10 cellular contexts compared by ENCODE assay signal in the genomic region with DNA sequence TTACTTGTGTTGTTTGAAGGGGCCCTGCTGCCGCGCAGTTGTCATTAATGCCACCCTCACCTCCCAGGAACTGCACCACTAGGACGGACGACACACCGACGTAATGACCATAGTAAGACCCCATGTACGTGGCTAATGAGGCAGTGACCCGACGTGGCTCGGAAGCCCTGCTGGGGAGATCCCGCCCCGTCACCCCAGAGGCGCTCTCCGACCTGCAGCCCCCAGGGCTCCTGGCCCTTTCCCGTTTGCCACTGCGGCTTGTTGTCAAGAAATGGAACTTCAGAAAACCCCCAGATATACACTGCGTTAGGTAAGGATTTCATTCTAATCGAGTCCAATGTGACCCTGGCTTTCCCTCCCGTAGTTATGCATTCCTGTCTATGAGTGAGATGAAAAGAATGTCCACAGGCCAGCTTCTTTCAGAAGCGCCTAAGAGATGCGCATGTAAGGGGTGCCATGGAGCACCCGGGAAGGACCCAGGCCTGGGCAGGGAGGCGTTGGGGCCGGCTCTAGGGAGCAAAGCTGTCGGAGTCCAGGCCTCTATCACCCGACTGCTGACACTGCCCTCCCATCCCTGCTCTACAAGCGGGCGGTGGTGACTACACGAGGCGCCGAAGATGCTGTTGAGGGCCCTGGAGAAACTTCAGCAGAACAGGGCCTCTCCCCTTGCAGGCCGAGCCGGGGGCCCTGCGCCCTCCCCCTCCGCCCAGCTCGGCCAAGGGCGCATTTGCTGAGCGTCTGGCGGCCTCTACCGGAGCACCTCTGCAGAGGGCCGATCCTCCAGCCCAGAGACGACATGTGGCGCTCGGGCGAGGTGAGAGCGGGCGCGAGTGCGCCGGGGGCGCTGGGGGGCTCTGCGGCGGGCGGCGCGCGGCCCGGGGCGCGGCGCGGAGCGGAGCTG. TPM values are rescaled to one million over a fixed set of nuclear protein-coding genes. Genes with fewer than 3 reads are reported as not detected.
DNase-seq lines count a peak whose midpoint lies in the region; ATAC-seq and TF ChIP-seq lines count a peak whose summit lies in the region.
"Had no signal": no experiment of that assay in that cellular context is flagged by ENCODE, and none has a peak within 500 bp of the region (broad histone marks: within the 10 kb centered on the region; RNA-seq: fewer than 3 reads in every experiment).

A gene (plus strand): TSS at position 765 of the 901 bp plus-strand sequence. CDS start 2,187 bp downstream, outside the sequence.

- H3K4me1 ChIP-seq in hepatocyte (ENCODE audit: insufficient read depth), result no peaks in the 10 kb centered on the region
- H3K4me1 ChIP-seq: lower lobe of right lung had no signal

- TF ChIP-seq CTCF in hepatocyte (IDR thresholded peaks at IDR 0.05; ENCODE audit: poor library complexity), result peak; percentile 53

- 22% methylated on average over 50 of the region's 63 CpGs for WGBS in hepatocyte (ENCODE audit: low lambda C conversion rate, missing lambda C conversion rate)

- H3K27ac Mint-ChIP-seq in stimulated activated naive B cell treated with anti-CD40 and anti-IgM and Interleukin-4, amounts not matched to agents 10 μg/mL and 1 μg/mL and 100 μg/mL, for 72 hours, result peak within 1 kb of the TSS; percentile 79
- H3K27ac Mint-ChIP-seq: activated naive CD4-positive, alpha-beta T cell treated with anti-CD3 and anti-CD28 coated beads, Interleukin-2, amount 10 ng/mL, durations not matched to agents 7 days and 5 days had no signal

- H2AFZ ChIP-seq in hepatocyte, result peak within 1 kb of the TSS; percentile 35

- H3K9me3 ChIP-seq in hepatocyte (ENCODE audit: low read depth), result no peaks in the 10 kb centered on the region
- H3K9me3 ChIP-seq: lower lobe of right lung had no signal

- peak within 1 kb of the TSS in 1 of 2 donors; percentile 8 for H3K4me3 Mint-ChIP-seq in stimulated activated naive B cell treated with anti-CD40 and anti-IgM and Interleukin-4, amounts not matched to agents 10 μg/mL and 1 μg/mL and 100 μg/mL, for 72 hours
- H3K4me3 Mint-ChIP-seq: activated naive CD4-positive, alpha-beta T cell treated with anti-CD3 and anti-CD28 coated beads, Interleukin-2, amount 10 ng/mL, durations not matched to agents 7 days and 5 days had no signal

- no peaks in the 10 kb centered on the region for H3K9me2 ChIP-seq in hepatocyte (replicated peaks; ENCODE audit: insufficient read depth)

- peaks cover 3 to 6% of the 10 kb centered on the region in 2 donors for H3K4me1 Mint-ChIP-seq in stimulated activated naive B cell treated with anti-CD40 and anti-IgM and Interleukin-4, amounts not matched to agents 10 μg/mL and 1 μg/mL and 100 μg/mL, for 72 hours
- H3K4me1 Mint-ChIP-seq: activated naive CD4-positive, alpha-beta T cell treated with anti-CD3 and anti-CD28 coated beads, Interleukin-2, amount 10 ng/mL, durations not matched to agents 7 days and 5 days had no signal

- H3K4me3 ChIP-seq in hepatocyte, result peak within 1 kb of the TSS; percentile 23
- H3K4me3 ChIP-seq: lower lobe of right lung had no signal

- peak; percentile 25 for DNase-seq in NCI-H2196 (lab: John Stamatoyannopoulos, UW; ENCODE audit: unreplicated experiment)
- DNase-seq in NCI-H2196 treated with DMSO at 0.1 percent for 48 hours (lab: John Stamatoyannopoulos, UW; ENCODE audit: unreplicated experiment), result no peak
- DNase-seq in RPMI8226, result peak; percentile 9
- peak; percentile 70 for DNase-seq in hepatocyte (ENCODE audit: low spot score)
- no peak for DNase-seq in stimulated activated naive B cell treated with anti-CD40 and anti-IgM and Interleukin-4, amounts not matched to agents 10 μg/mL and 1 μg/mL and 100 μg/mL, for 72 hours
- DNase-seq: activated naive CD4-positive, alpha-beta T cell treated with anti-CD3 and anti-CD28 coated beads, Interleukin-2, amount 10 ng/mL, durations not matched to agents 7 days and 5 days; lower lobe of right lung had no signal

- no peaks in the 10 kb centered on the region for H3K79me2 ChIP-seq in hepatocyte

- H3K4me2 ChIP-seq in hepatocyte, result peak within 1 kb of the TSS; percentile 87

- no peaks in the 10 kb centered on the region for H3K9me3 Mint-ChIP-seq in stimulated activated naive B cell treated with anti-CD40 and anti-IgM and Interleukin-4, amounts not matched to agents 10 μg/mL and 1 μg/mL and 100 μg/mL, for 72 hours
- H3K9me3 Mint-ChIP-seq: activated naive CD4-positive, alpha-beta T cell treated with anti-CD3 and anti-CD28 coated beads, Interleukin-2, amount 10 ng/mL, durations not matched to agents 7 days and 5 days had no signal

- H3K36me3 Mint-ChIP-seq in stimulated activated naive B cell treated with anti-CD40 and anti-IgM and Interleukin-4, amounts not matched to agents 10 μg/mL and 1 μg/mL and 100 μg/mL, for 72 hours, result no peaks in the 10 kb centered on the region
- H3K36me3 Mint-ChIP-seq: activated naive CD4-positive, alpha-beta T cell treated with anti-CD3 and anti-CD28 coated beads, Interleukin-2, amount 10 ng/mL, durations not matched to agents 7 days and 5 days had no signal

- no peak within 1 kb of the TSS for H3K27ac ChIP-seq in hepatocyte
- H3K27ac ChIP-seq: lower lobe of right lung had no signal

- peaks cover 34 to 38% of the 10 kb centered on the region in 2 donors for H3K27me3 Mint-ChIP-seq in stimulated activated naive B cell treated with anti-CD40 and anti-IgM and Interleukin-4, amounts not matched to agents 10 μg/mL and 1 μg/mL and 100 μg/mL, for 72 hours

- peaks cover 51% of the 10 kb centered on the region for H3K27me3 ChIP-seq in hepatocyte

- no peaks in the 10 kb centered on the region for H4K20me1 ChIP-seq in hepatocyte (ENCODE audit: insufficient read depth, poor library complexity, severe bottlenecking)

- no peak for ATAC-seq in stimulated activated naive B cell treated with anti-CD40 and anti-IgM and Interleukin-4, amounts not matched to agents 10 μg/mL and 1 μg/mL and 100 μg/mL, for 72 hours (replicated peaks)
- ATAC-seq in GM18907 (IDR thresholded peaks at IDR 0.05; ENCODE audit: unreplicated experiment), result no peak
- no peak for ATAC-seq in GM21576 (IDR thresholded peaks at IDR 0.05; ENCODE audit: unreplicated experiment)
- no peak for ATAC-seq in HG03159 (IDR thresholded peaks at IDR 0.05; ENCODE audit: unreplicated experiment)

- no peaks in the 10 kb centered on the region for H3K36me3 ChIP-seq in hepatocyte (replicated peaks; ENCODE audit: insufficient read depth, low read depth)
- H3K36me3 ChIP-seq: lower lobe of right lung had no signal

RNA-seq across cellular contexts. Expression of the gene that starts here (rescaled TPM):
- total RNA-seq in hepatocyte, result 0.10 and 0.20 TPM in 2 replicates
- polyA plus RNA-seq in hepatocyte, result not detected in 2 replicates
- total RNA-seq: lower lobe of right lung had no signal

Comparison
In these comparisons a context has a peak if more than half of its experiments do, and no peak if none do; other contexts are left out.
1. DNase-seq: peak in NCI-H2196 (single experiment) and RPMI8226 (single experiment); none in NCI-H2196 treated with DMSO at 0.1 percent for 48 hours (single experiment) and stimulated activated naive B cell treated with anti-CD40 and anti-IgM and Interleukin-4, amounts not matched to agents 10 μg/mL and 1 μg/mL and 100 μg/mL, for 72 hours (single experiment).
2. Peak in DNase-seq, H3K4me3 ChIP-seq and H3K4me2 ChIP-seq in hepatocyte; RNA of the gene not detected or under 1 TPM.